23 cellular contexts compared by ENCODE assay signal in genomic region chr13:94859812-94860210, GRCh38.
DNase-seq lines count a peak whose midpoint lies in the region; ATAC-seq and TF ChIP-seq lines count a peak whose summit lies in the region.
"Had no signal": no experiment of that assay in that cellular context is flagged by ENCODE, and none has a peak within 500 bp of the region (broad histone marks: within the 10 kb centered on the region; RNA-seq: fewer than 3 reads in every experiment).

No MANE protein-coding gene starts in this region.

- TF ChIP-seq POLR2A in gastroesophageal sphincter (IDR thresholded peaks at IDR 0.05) = no peak

- H2BK5ac ChIP-seq in neuronal stem cell (ENCODE audit: low read length) = no peak overlapping the region

- no peaks in the 10 kb centered on the region for H3K36me3 Mint-ChIP-seq in CD8-positive, alpha-beta memory T cell
- H3K36me3 Mint-ChIP-seq in T-helper 17 cell (ENCODE audit: low read depth) = no peaks in the 10 kb centered on the region

- no peak overlapping the region for H4K91ac ChIP-seq in neuronal stem cell (ENCODE audit: low read depth, low read length, poor library complexity)

- no peak overlapping the region for H2BK120ac ChIP-seq in neuronal stem cell (ENCODE audit: low read depth, low read length)

- no peaks in the 10 kb centered on the region for H3K9me3 Mint-ChIP-seq in CD8-positive, alpha-beta memory T cell
- H3K9me3 Mint-ChIP-seq: dendritic cell treated with granulocyte-macrophage colony-stimulating factor and Interleukin-4, amounts not matched to agents 40 ng/mL and 50 ng/mL, for 4 days had no signal

- no peak overlapping the region for H3K14ac ChIP-seq in neuronal stem cell (ENCODE audit: low read length)

- H3K27ac ChIP-seq in CD8-positive, alpha-beta memory T cell (ENCODE audit: low read depth, low read length) = no peak overlapping the region
- H3K27ac ChIP-seq in neuronal stem cell (replicated peaks; ENCODE audit: low read length) (no peak overlapping the region), gastroesophageal sphincter (peak overlapping the region in 1 of 4 donors; percentile 31)
- H3K27ac ChIP-seq: gastrocnemius medialis, neutrophil, Peyer's patch, psoas muscle, tibial artery, VCaP had no signal

- no peak overlapping the region for H3K9ac ChIP-seq in neuronal stem cell (ENCODE audit: low read depth, low read length, poor library complexity)

- TF ChIP-seq CTCF in epithelial cell of esophagus (IDR thresholded peaks at IDR 0.05; ENCODE audit: insufficient read depth, low read depth, low read length, missing control alignments) (no peak), gastroesophageal sphincter (IDR thresholded peaks at IDR 0.05) (no peak), mucosa of descending colon (IDR thresholded peaks at IDR 0.05) (no peak)

- no peak for DNase-seq in CD8-positive, alpha-beta memory T cell
- DNase-seq in T-helper 17 cell (no peak), epithelial cell of esophagus (ENCODE audit: low read depth) (peak; percentile 53), neuronal stem cell (ENCODE audit: low spot score) (no peak), GM19240 (ENCODE audit: insufficient read length, low spot score) (no peak), mucosa of descending colon (no peak)
- DNase-seq: activated CD4-positive, alpha-beta T cell treated with anti-CD3 and anti-CD28 coated beads for 36 hours; activated gamma-delta T cell; NCI-H2029; NCI-H748 treated with DMSO at 0.1 percent for 48 hours; stimulated activated CD4-positive, alpha-beta T cell treated with anti-CD3 and anti-CD28 coated beads, Interleukin-4, amount 100 ng/mL, for 24 hours had no signal

- H3K4me3 Mint-ChIP-seq in CD8-positive, alpha-beta memory T cell = peak overlapping the region in 5 of 7 donors; percentile 15 to 84 (median 53)
- no peak overlapping the region for H3K4me3 Mint-ChIP-seq in T-helper 17 cell
- H3K4me3 Mint-ChIP-seq: dendritic cell treated with granulocyte-macrophage colony-stimulating factor and Interleukin-4, amounts not matched to agents 40 ng/mL and 50 ng/mL, for 4 days had no signal

- WGBS in neuronal stem cell (ENCODE audit: extremely low coverage in 2 of 2, insufficient read length in 2 of 2, insufficient replicate concordance in 1 of 2), 2 donors = no CpG with 5 or more reads among the region's 2 CpGs
- WGBS in gastroesophageal sphincter (ENCODE audit: low coverage in 1 of 2), 2 donors = 73 to 78% methylated on average over 2 of the region's 2 CpGs

- H3K27ac Mint-ChIP-seq in CD8-positive, alpha-beta memory T cell = peak overlapping the region in 1 of 8 donors; percentile 9
- H3K27ac Mint-ChIP-seq in T-helper 17 cell = peak overlapping the region; percentile 14

- no peak overlapping the region for H3K4ac ChIP-seq in neuronal stem cell (ENCODE audit: low read length)

- no peak overlapping the region for H3K23ac ChIP-seq in neuronal stem cell (ENCODE audit: low read depth, low read length, poor library complexity)

- no peak for TF ChIP-seq EP300 in gastroesophageal sphincter (IDR thresholded peaks at IDR 0.05)

- no peak overlapping the region for H2BK15ac ChIP-seq in neuronal stem cell (ENCODE audit: low read length)

- CTCF ChIA-PET in CD8-positive, alpha-beta memory T cell (lab: Charles Lee) = no interaction called here

- peaks cover 10 to 23% (median 12%) of the 10 kb centered on the region in 3 donors for H3K4me1 Mint-ChIP-seq in CD8-positive, alpha-beta memory T cell
- H3K4me1 Mint-ChIP-seq in T-helper 17 cell = peaks cover 6% of the 10 kb centered on the region

- no peak overlapping the region for H4K8ac ChIP-seq in neuronal stem cell (ENCODE audit: low read depth, low read length)

- ATAC-seq in T-helper 17 cell = no peak
- ATAC-seq in gastroesophageal sphincter = no peak
- no peak for ATAC-seq in mucosa of descending colon
- ATAC-seq: activated CD4-positive, alpha-beta T cell treated with anti-CD3 and anti-CD28 coated beads for 36 hours; GM12878; HepG2 had no signal

- H3K4me2 ChIP-seq in neuronal stem cell (ENCODE audit: insufficient read depth, low read length, poor library complexity, severe bottlenecking) = no peak overlapping the region

- intact Hi-C loops in mucosa of descending colon (cut with DNase I, micrococcal nuclease) = no loop called here

- H3K36me3 ChIP-seq in CD8-positive, alpha-beta memory T cell (ENCODE audit: insufficient read depth, low read length) = no peaks in the 10 kb centered on the region
- H3K36me3 ChIP-seq in neuronal stem cell (replicated peaks in 1 of 2; ENCODE audit: control insufficient read depth in 2 of 2, insufficient read depth in 2 of 2, low read length in 2 of 2) (no peaks in the 10 kb centered on the region), gastroesophageal sphincter (no peaks in the 10 kb centered on the region), mucosa of descending colon (ENCODE audit: low read depth) (no peaks in the 10 kb centered on the region)
- H3K36me3 ChIP-seq: gastrocnemius medialis, HAP-1, neutrophil, Peyer's patch, sigmoid colon, tibial artery had no signal

- H3K9me3 ChIP-seq in CD8-positive, alpha-beta memory T cell (ENCODE audit: low read length) = no peaks in the 10 kb centered on the region
- H3K9me3 ChIP-seq in T-helper 17 cell (ENCODE audit: control insufficient read depth, low read length, poor library complexity, severe bottlenecking) = no peaks in the 10 kb centered on the region
- peaks cover under 1 to 2% of the 10 kb centered on the region in 2 donors for H3K9me3 ChIP-seq in neuronal stem cell (replicated peaks in 1 of 2; ENCODE audit: control insufficient read depth in 2 of 2, insufficient read depth in 1 of 2, low read depth in 1 of 2, low read length in 2 of 2)
- H3K9me3 ChIP-seq in gastroesophageal sphincter = no peaks in the 10 kb centered on the region
- H3K9me3 ChIP-seq in mucosa of descending colon = no peaks in the 10 kb centered on the region
- H3K9me3 ChIP-seq: gastrocnemius medialis, HAP-1, neutrophil, Peyer's patch, psoas muscle, sigmoid colon, tibial artery had no signal

- no peak overlapping the region for H2BK12ac ChIP-seq in neuronal stem cell (ENCODE audit: low read length)

- no peak overlapping the region for H3K18ac ChIP-seq in neuronal stem cell (ENCODE audit: low read length)

- H3K4me3 ChIP-seq in CD8-positive, alpha-beta memory T cell (ENCODE audit: low read length) = no peak overlapping the region
- H3K4me3 ChIP-seq in epithelial cell of esophagus (ENCODE audit: low read length) (no peak overlapping the region), neuronal stem cell (ENCODE audit: low read length in 2 of 2) (no peak overlapping the region), gastroesophageal sphincter (no peak overlapping the region), mucosa of descending colon (no peak overlapping the region)
- H3K4me3 ChIP-seq: HAP-1 had no signal

- peaks cover 7% of the 10 kb centered on the region for H3K4me1 ChIP-seq in CD8-positive, alpha-beta memory T cell (ENCODE audit: insufficient read depth, low read length)
- H3K4me1 ChIP-seq in neuronal stem cell (ENCODE audit: control insufficient read depth in 2 of 2, insufficient read depth in 1 of 2, low read depth in 1 of 2, low read length in 2 of 2) = peaks cover 5 to 19% of the 10 kb centered on the region in 2 donors
- no peaks in the 10 kb centered on the region for H3K4me1 ChIP-seq in gastroesophageal sphincter
- H3K4me1 ChIP-seq in mucosa of descending colon (ENCODE audit: low read depth) = no peaks in the 10 kb centered on the region
- H3K4me1 ChIP-seq: Peyer's patch, psoas muscle had no signal

- no peaks in the 10 kb centered on the region for H3K27me3 ChIP-seq in CD8-positive, alpha-beta memory T cell (ENCODE audit: insufficient read depth, low read length, poor library complexity, severe bottlenecking)
- no peaks in the 10 kb centered on the region for H3K27me3 ChIP-seq in neuronal stem cell (ENCODE audit: control insufficient read depth in 3 of 3, insufficient read depth in 3 of 3, low read depth in 1 of 3, low read length in 3 of 3)
- H3K27me3 ChIP-seq in gastroesophageal sphincter = no peaks in the 10 kb centered on the region
- H3K27me3 ChIP-seq: neutrophil, Peyer's patch, sigmoid colon had no signal

- peak overlapping the region; percentile 77 for H2AFZ ChIP-seq in neuronal stem cell (ENCODE audit: low read length)

- H2AK5ac ChIP-seq in neuronal stem cell (ENCODE audit: low read depth, low read length) = no peak overlapping the region

- no peaks in the 10 kb centered on the region for H3K79me1 ChIP-seq in neuronal stem cell (ENCODE audit: low read depth, low read length)

- POLR2A ChIA-PET in CD8-positive, alpha-beta memory T cell (lab: Charles Lee) = no interaction called here

- H3K27me3 Mint-ChIP-seq in CD8-positive, alpha-beta memory T cell = peaks cover 1 to 3% of the 10 kb centered on the region in 2 donors
- H3K27me3 Mint-ChIP-seq in T-helper 17 cell = peaks cover 30% of the 10 kb centered on the region
- H3K27me3 Mint-ChIP-seq: activated CD4-positive, alpha-beta T cell treated with anti-CD3 and anti-CD28 coated beads for 36 hours; dendritic cell treated with granulocyte-macrophage colony-stimulating factor and Interleukin-4, amounts not matched to agents 40 ng/mL and 50 ng/mL, for 4 days had no signal
